8 cellular contexts compared by ENCODE assay signal in genomic region chr3:178325330-178325729, GRCh38.
DNase-seq lines count a peak whose midpoint lies in the region; ATAC-seq and TF ChIP-seq lines count a peak whose summit lies in the region.

No MANE protein-coding gene starts in this region.

- peak; percentile 33 for DNase-seq in COR-L47 (lab: John Stamatoyannopoulos, UW)
- DNase-seq in NCI-H146 treated with DMSO at 0.1 percent for 48 hours (lab: John Stamatoyannopoulos, UW; ENCODE audit: unreplicated experiment) = peak; percentile 52
- DNase-seq in breast epithelium (ENCODE audit: low spot score in 2 of 2) = no peak
- DNase-seq in epidermal melanocyte (ENCODE audit: insufficient read length, low spot score) = no peak
- DNase-seq in suprapubic skin (ENCODE audit: low spot score in 2 of 2) = no peak
- no peak for DNase-seq in NCI-H187 treated with DMSO at 0.1 percent for 48 hours (lab: John Stamatoyannopoulos, UW)

- no peak overlapping the region for H3K27ac Mint-ChIP-seq in nephron

- intact Hi-C loops in breast epithelium (cut with DNase I; ENCODE audit: low total_unique reads) = no loop called here

- 2% methylated on average over 1 of the region's 1 CpG for WGBS in suprapubic skin

- peaks cover 29% of the 10 kb centered on the region for H3K4me1 Mint-ChIP-seq in nephron

- peak; percentile 46 to 65 (median 49) for TF ChIP-seq CTCF in breast epithelium (IDR thresholded peaks at IDR 0.05)
- peak; percentile 41 to 71 (median 48) for TF ChIP-seq CTCF in nephron (IDR thresholded peaks at IDR 0.05; ENCODE audit: unreplicated experiment in 3 of 3)
- no peak for TF ChIP-seq CTCF in suprapubic skin (IDR thresholded peaks at IDR 0.05)

- no peaks in the 10 kb centered on the region for H3K36me3 Mint-ChIP-seq in nephron (ENCODE audit: low read depth)

- H3K4me1 ChIP-seq in breast epithelium (peaks cover 0 to 9% of the 10 kb centered on the region in 2 donors), suprapubic skin (peaks cover 8% of the 10 kb centered on the region)

- H3K4me3 ChIP-seq in breast epithelium (no peak overlapping the region), suprapubic skin (no peak overlapping the region)

- no peaks in the 10 kb centered on the region for H3K9me3 Mint-ChIP-seq in nephron

- no peak overlapping the region for H3K27ac ChIP-seq in breast epithelium
- H3K27ac ChIP-seq in suprapubic skin = no peak overlapping the region

- H3K4me3 Mint-ChIP-seq in nephron = no peak overlapping the region

- no peak for ATAC-seq in GM21447 (IDR thresholded peaks at IDR 0.05; ENCODE audit: unreplicated experiment)

- no peaks in the 10 kb centered on the region for H3K36me3 ChIP-seq in breast epithelium
- H3K36me3 ChIP-seq in suprapubic skin = no peaks in the 10 kb centered on the region

- no peak for TF ChIP-seq POLR2A in breast epithelium (IDR thresholded peaks at IDR 0.05)
- no peak for TF ChIP-seq POLR2A in suprapubic skin (IDR thresholded peaks at IDR 0.05)

- no peaks in the 10 kb centered on the region for H3K27me3 Mint-ChIP-seq in nephron (ENCODE audit: low read depth)

- TF ChIP-seq EP300 in suprapubic skin (IDR thresholded peaks at IDR 0.05) = no peak

- H3K27me3 ChIP-seq in breast epithelium (no peaks in the 10 kb centered on the region), suprapubic skin (no peaks in the 10 kb centered on the region)

- H3K9me3 ChIP-seq in breast epithelium (no peaks in the 10 kb centered on the region), suprapubic skin (no peaks in the 10 kb centered on the region)

Comparison
In these comparisons a context has a peak if more than half of its experiments do, and no peak if none do; other contexts are left out.
1. DNase-seq: peak in COR-L47 (single experiment) and NCI-H146 treated with DMSO at 0.1 percent for 48 hours (single experiment); none in breast epithelium (0 of 2), epidermal melanocyte (single experiment), suprapubic skin (0 of 2) and NCI-H187 treated with DMSO at 0.1 percent for 48 hours (single experiment).
2. CTCF ChIP-seq: peak in breast epithelium (3 of 3) and nephron (3 of 3); none in suprapubic skin (0 of 2).